Comparison of ENCODE assay signal across 11 cellular contexts in the genomic region with DNA sequence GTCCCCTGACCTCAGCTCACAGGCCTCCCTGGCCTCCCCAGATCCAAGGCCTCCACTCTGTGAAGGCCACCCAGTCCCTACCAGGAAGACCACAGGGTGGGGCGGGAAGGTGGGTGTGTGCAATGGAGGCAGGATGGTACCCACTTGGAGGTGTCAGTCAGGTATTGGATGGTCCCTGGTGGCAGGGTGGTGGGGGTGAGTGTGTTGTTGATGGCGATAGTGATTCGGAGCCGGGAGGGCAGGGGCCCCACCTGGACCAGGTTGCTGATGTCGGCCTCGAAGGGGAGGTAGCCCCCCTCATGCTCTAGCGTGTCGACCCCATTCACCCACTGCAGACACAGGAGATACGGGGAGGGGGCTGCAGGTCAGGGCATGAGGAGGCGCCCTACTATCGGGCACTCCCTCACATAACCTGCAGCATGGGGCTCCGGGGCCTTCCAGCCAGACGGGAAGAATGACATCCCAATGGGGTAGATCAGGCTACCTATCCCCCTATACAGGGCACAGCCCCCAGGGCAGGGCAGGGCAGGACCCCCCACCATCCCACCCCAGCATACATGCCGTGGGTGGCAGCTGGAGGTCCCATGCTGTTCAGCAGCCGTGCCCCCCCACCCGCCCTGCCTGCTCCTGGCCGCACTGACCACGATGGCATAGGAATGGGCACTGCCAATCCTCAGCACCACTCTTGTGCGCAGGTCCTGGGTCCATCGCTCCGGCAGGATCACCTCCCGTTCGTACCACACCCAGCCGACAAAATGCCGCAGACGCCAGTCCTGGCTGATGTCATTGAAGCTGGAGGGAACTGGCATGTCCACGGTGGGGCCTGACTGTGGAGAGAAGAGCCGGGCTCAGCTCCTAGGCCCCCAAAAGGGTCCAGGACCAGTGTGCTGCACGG. TPM values are rescaled to one million over a fixed set of nuclear protein-coding genes. Genes with fewer than 3 reads are reported as not detected.
DNase-seq lines count a peak whose midpoint lies in the region; ATAC-seq, FAIRE-seq and TF ChIP-seq lines count a peak whose summit lies in the region.
"Had no signal": no experiment of that assay in that cellular context is flagged by ENCODE, and none has a peak within 500 bp of the region (broad histone marks: within the 10 kb centered on the region; RNA-seq: fewer than 3 reads in every experiment).

No MANE protein-coding gene starts in this region.

- no peaks in the 10 kb centered on the region for H3K27me3 ChIP-seq in BLaER1 treated with 17β-estradiol and CSF1 and Interleukin-3, amounts not matched to agents 10 nM and 100 nM
- H3K27me3 ChIP-seq in HL-60 (ENCODE audit: insufficient read depth, poor library complexity, severe bottlenecking) (no peaks in the 10 kb centered on the region), GM12878 (replicated peaks in 1 of 2; ENCODE audit: control insufficient read depth in 2 of 2, insufficient read depth in 2 of 2, low read length in 1 of 2) (no peaks in the 10 kb centered on the region)
- H3K27me3 ChIP-seq: SJCRH30 had no signal

- H3K27ac Mint-ChIP-seq in nephron = no peak overlapping the region

- no peaks in the 10 kb centered on the region for H3K4me1 Mint-ChIP-seq in nephron

- ATAC-seq in GM12878 (no peak), GM18505 (IDR thresholded peaks at IDR 0.05; ENCODE audit: unreplicated experiment) (no peak)

- H3K9me3 ChIP-seq in BLaER1 treated with 17β-estradiol and CSF1 and Interleukin-3, amounts not matched to agents 10 nM and 100 nM (replicated peaks in 1 of 11) = no peaks in the 10 kb centered on the region
- H3K9me3 ChIP-seq in GM12878 (replicated peaks; ENCODE audit: control insufficient read depth, insufficient read depth, low read length) = no peaks in the 10 kb centered on the region
- H3K9me3 ChIP-seq: SJCRH30 had no signal

- H2AFZ ChIP-seq in GM12878 (ENCODE audit: control insufficient read depth, low read depth, low read length) = no peak overlapping the region

- peaks cover 12% of the 10 kb centered on the region for H3K36me3 Mint-ChIP-seq in nephron (ENCODE audit: low read depth)

- H4K20me1 ChIP-seq in BLaER1 treated with 17β-estradiol and CSF1 and Interleukin-3, amounts not matched to agents 10 nM and 100 nM = peaks cover 5 to 64% (median 48%) of the 10 kb centered on the region in 11 experiments; a peak in 20 of 22 replicates
- H4K20me1 ChIP-seq in GM12878 (ENCODE audit: control insufficient read depth, insufficient read depth) = no peaks in the 10 kb centered on the region

- DNase-seq in HL-60 (ENCODE audit: low read depth in 1 of 2, low spot score in 1 of 2) (no peak), GM12878 (ENCODE audit: low read depth, low spot score) (no peak), foreskin melanocyte (no peak), occipital lobe (lab: John Stamatoyannopoulos, UW) (no peak), amygdala (lab: John Stamatoyannopoulos, UW) (no peak)
- DNase-seq: HCEC 1CT, NCI-H1930 had no signal

- no peak for FAIRE-seq in GM12878 (lab: Jason Lieb, UNC)

- intact Hi-C loops in GM12878 (cut with micrococcal nuclease; ENCODE audit: unreplicated experiment) = loop anchor here (5.0 to 10.0 kb wide), 2 partner anchors 97 to 105 kb away; partner anchors contain the start of genes ASL and VKORC1L1

- peak overlapping the region in 9 of 10 experiments; percentile 86 to 98 (median 94); a peak in 17 of 20 replicates for H3K4me3 ChIP-seq in BLaER1 treated with 17β-estradiol and CSF1 and Interleukin-3, amounts not matched to agents 10 nM and 100 nM
- H3K4me3 ChIP-seq in HL-60 (replicated peaks; ENCODE audit: insufficient read depth, low read length) (peak overlapping the region; percentile 85), GM12878 (peak overlapping the region; percentile 73; the same call in 1 of the 2 replicates)

- peak overlapping the region in 9 of 11 experiments; percentile 75 to 94 (median 91); a peak in 15 of 22 replicates for H3K27ac ChIP-seq in BLaER1 treated with 17β-estradiol and CSF1 and Interleukin-3, amounts not matched to agents 10 nM and 100 nM
- peak overlapping the region; percentile 91 for H3K27ac ChIP-seq in HL-60 (replicated peaks)
- H3K27ac ChIP-seq in GM12878 (ENCODE audit: control insufficient read depth, insufficient read depth) = peak overlapping the region; percentile 84; the same call in 1 of the 2 replicates
- H3K27ac ChIP-seq: SJCRH30 had no signal

- in situ Hi-C loops in GM12878 (cut with MboI) = no loop called here

- BruUV-seq in GM12878 (replicated peaks; lab: Mats Ljungman, UMichigan) = no TSS peak

- over 99% methylated on average over 25 of the region's 29 CpGs for WGBS in GM12878 (ENCODE audit: insufficient coverage, insufficient replicate concordance, low lambda C conversion rate, missing lambda C conversion rate)

- SMC1A ChIA-PET in GM12878 (lab: Charles Lee; ENCODE audit: uncharacterized antibody, unreplicated experiment) = no interaction called here

- peak overlapping the region; percentile 85 to 96 (median 92); a peak in 21 of 22 replicates for H3K9ac ChIP-seq in BLaER1 treated with 17β-estradiol and CSF1 and Interleukin-3, amounts not matched to agents 10 nM and 100 nM
- peak overlapping the region; percentile 85 for H3K9ac ChIP-seq in GM12878 (ENCODE audit: control insufficient read depth, insufficient read depth, low read length)

- H3K4me2 ChIP-seq in BLaER1 treated with 17β-estradiol and CSF1 and Interleukin-3, amounts not matched to agents 10 nM and 100 nM = peak overlapping the region; percentile 78 to 97 (median 95)
- H3K4me2 ChIP-seq in GM12878 (ENCODE audit: control insufficient read depth, insufficient read depth) = no peak overlapping the region; the same call in 1 of the 2 replicates

- TF ChIP-seq EP300 in GM12878 (IDR thresholded peaks at IDR 0.05; ENCODE audit: borderline replicate concordance in 1 of 2, control insufficient read depth in 1 of 2, low read depth in 2 of 2, low read length in 2 of 2) = no peak

- peak overlapping the region; percentile 74 to 81 (median 79) for H3K4me3 Mint-ChIP-seq in nephron

- H3K36me3 ChIP-seq in BLaER1 treated with 17β-estradiol and CSF1 and Interleukin-3, amounts not matched to agents 10 nM and 100 nM = peaks cover 49 to 56% (median 51%) of the 10 kb centered on the region in 11 experiments
- H3K36me3 ChIP-seq in GM12878 (ENCODE audit: control insufficient read depth in 2 of 2, insufficient read depth in 2 of 2, low read length in 1 of 2) = peaks cover 3 to 9% of the 10 kb centered on the region in 2 experiments; a peak in 3 of 4 replicates

- TF ChIP-seq RAD21 in GM12878 (IDR thresholded peaks at IDR 0.05; ENCODE audit: insufficient read depth, low read depth, low read length) = no peak

- RAD21 ChIA-PET in GM12878 (lab: Charles Lee; ENCODE audit: unreplicated experiment) = no interaction called here

- H3K79me2 ChIP-seq in GM12878 (ENCODE audit: control insufficient read depth, insufficient read depth, low read length) = peaks cover 24% of the 10 kb centered on the region

- no peaks in the 10 kb centered on the region for H3K27me3 Mint-ChIP-seq in nephron (ENCODE audit: low read depth)

- POLR2A ChIA-PET in GM12878 (lab: Charles Lee) = interaction anchor here (1.6 kb wide), 1 partner anchor 135 kb away, joined by 4 read pairs; the partner anchor contains the start of gene CRCP

- CTCF ChIA-PET in GM12878 (lab: Yijun Ruan, JAX) = no interaction called here

- TF ChIP-seq CTCF in HL-60 (IDR thresholded peaks at IDR 0.05; ENCODE audit: insufficient read depth, low read length) = no peak
- TF ChIP-seq CTCF in GM12878 (IDR thresholded peaks at IDR 0.05 in 2 of 3, conservative IDR thresholded peaks at IDR 0.05 in 1 of 3; ENCODE audit: control insufficient read depth in 2 of 3, extremely low read depth in 1 of 3, insufficient read depth in 1 of 3, low read depth in 3 of 3, low read length in 3 of 3) = no peak
- no peak for TF ChIP-seq CTCF in nephron (IDR thresholded peaks at IDR 0.05; ENCODE audit: unreplicated experiment in 3 of 3)

- no peaks in the 10 kb centered on the region for H3K9me3 Mint-ChIP-seq in nephron

- peaks cover 14 to 39% (median 31%) of the 10 kb centered on the region in 10 experiments for H3K4me1 ChIP-seq in BLaER1 treated with 17β-estradiol and CSF1 and Interleukin-3, amounts not matched to agents 10 nM and 100 nM
- H3K4me1 ChIP-seq in GM12878 (ENCODE audit: control insufficient read depth, insufficient read depth, low read length) = no peaks in the 10 kb centered on the region; the same call in 1 of the 2 replicates
- H3K4me1 ChIP-seq: SJCRH30 had no signal

- no peak for TF ChIP-seq POLR2A in GM12878 (IDR thresholded peaks at IDR 0.05; ENCODE audit: low read depth, low read length)
- no peak for TF ChIP-seq POLR2A in GM18505 (IDR thresholded peaks at IDR 0.05; ENCODE audit: borderline replicate concordance, extremely low read depth, insufficient read depth, insufficient read length)

TF ChIP-seq in GM12878, 131 proteins besides CTCF, POLR2A, EP300 and RAD21 (continues in another document):
- TF ChIP-seq MYC (IDR thresholded peaks at IDR 0.05; ENCODE audit: insufficient read depth, insufficient read length, insufficient replicate concordance, low read length, severe bottlenecking) = no peak
- TF ChIP-seq NFXL1 (IDR thresholded peaks at IDR 0.05; ENCODE audit: borderline replicate concordance) = no peak

RNA-seq across cellular contexts. Expression of gene GUSB, which starts 2.2 kb away (rescaled TPM):
- 93.0 and 95.2 TPM in 2 replicates for total RNA-seq in GM12878 (2013; cell fraction: nucleolus; rRNA removed)
- total RNA-seq in GM12878 (2014; rRNA removed) (23.2 and 26.9 TPM in 2 replicates), GM12878 (2014; rRNA removed; fragmentation: Illumina TruSeq; extraction: Trizol) (25.2 and 28.4 TPM in 2 replicates), GM12878 (2021) (50.0 and 54.3 TPM in 2 replicates), occipital lobe (21.2 TPM)
- 29.7 TPM for polyA plus RNA-seq in GM12878 (2011; ENCODE audit: low read depth)
- polyA plus RNA-seq in GM12878 (2011; rRNA removed) (31.4 and 52.3 TPM in 2 replicates), GM12878 (2014; fragmentation: Illumina TruSeq; extraction: Trizol) (28.1 and 39.5 TPM in 2 replicates), GM12878 (2014; fragmentation: Nextera tagmentation; extraction: Ambion mirVana) (10 to 100 TPM in 1 of 2 experiments, 1 to 10 TPM in 1; 9.8 to 19.6 TPM), GM12878 (2014; rRNA removed) (51.2 and 55.9 TPM in 2 replicates), GM12878 (2016; fragmentation: Nextera tagmentation; extraction: Ambion mirVana) (10 to 100 TPM; 65.5 to 71.2 TPM)
- polyA plus RNA-seq in GM12878 (2011; cell fraction: cytosol; rRNA removed) = 70.7 and 75.8 TPM in 2 replicates
- polyA plus RNA-seq in GM12878 (2011; cell fraction: nucleus; rRNA removed) = 222 and 247 TPM in 2 replicates
- polyA plus RNA-seq in GM12878 (2012) = 40.4 and 49.6 TPM in 2 replicates
- 63.3 and 69.8 TPM in 2 replicates for polyA minus RNA-seq in GM12878 (2011; rRNA and poly(A)+ RNA removed)
- polyA minus RNA-seq in GM12878 (2011; cell fraction: cytosol; rRNA and poly(A)+ RNA removed) = 25.1 and 39.0 TPM in 2 replicates
- 31.4 and 59.3 TPM in 2 replicates for polyA minus RNA-seq in GM12878 (2011; cell fraction: nucleus; rRNA and poly(A)+ RNA removed)
